In genomic region chr10:101781984-101782810, GRCh38 we compare ENCODE assay signal across 8 cellular contexts. TPM values are rescaled to one million over a fixed set of nuclear protein-coding genes. Genes with fewer than 3 reads are reported as not detected.
A peak's percentile ranks its signal among the peaks of the same experiment; 100 is the strongest.
DNase-seq lines count a peak whose midpoint lies in the region; ATAC-seq, FAIRE-seq and TF ChIP-seq lines count a peak whose summit lies in the region.

No MANE protein-coding gene starts in this region.

- H3K4me1 ChIP-seq in DND-41 (ENCODE audit: insufficient read depth, low read length) = peaks cover 39% of the 10 kb centered on the region
- peaks cover 11% of the 10 kb centered on the region; the same call in 1 of the 2 replicates for H3K4me1 ChIP-seq in PC-9 (replicated peaks; ENCODE audit: insufficient read depth)
- H3K4me1 ChIP-seq in pancreas = peaks cover 3 to 19% (median 16%) of the 10 kb centered on the region in 3 donors

- ATAC-seq in DND-41 (ENCODE audit: insufficient read depth, low read depth) = no peak
- no peak for ATAC-seq in pancreas
- no peak for ATAC-seq in GM18868 (IDR thresholded peaks at IDR 0.05; ENCODE audit: unreplicated experiment)
- ATAC-seq in GM19035 (IDR thresholded peaks at IDR 0.05; ENCODE audit: unreplicated experiment) = no peak

- H3K9me3 ChIP-seq in DND-41 (ENCODE audit: insufficient read depth, low read length, severe bottlenecking) (no peaks in the 10 kb centered on the region), PC-9 (ENCODE audit: insufficient read depth, low read depth) (no peaks in the 10 kb centered on the region), pancreas (no peaks in the 10 kb centered on the region)

- H3K4me2 ChIP-seq in DND-41 (ENCODE audit: insufficient read depth, low read length) (peak overlapping the region; percentile 99), PC-9 (peak overlapping the region; percentile 79)

- in situ Hi-C loops in KBM-7 (cut with MboI; ENCODE audit: low pct_unique_long_range_greater_than_20kb, low sequenced_read_pairs) = no loop called here

- no peak for FAIRE-seq in pancreas (lab: Jason Lieb, UNC)

- peaks cover 21% of the 10 kb centered on the region for H3F3A ChIP-seq in PC-9 (ENCODE audit: insufficient read depth, low read depth)

- H3K4me3 ChIP-seq in DND-41 (ENCODE audit: low read depth in 1 of 2, low read length in 2 of 2) (peak overlapping the region; percentile 94 to 99; a peak in 3 of 4 replicates), PC-9 (peak overlapping the region; percentile 88), epithelial cell of esophagus (ENCODE audit: low read length) (peak overlapping the region; percentile 86), pancreas (peak overlapping the region; percentile 24 to 71 (median 47))

- H3K27ac ChIP-seq in DND-41 (ENCODE audit: low read length) (peak overlapping the region; percentile 79; the same call in 1 of the 2 replicates), PC-9 (no peak overlapping the region), pancreas (no peak overlapping the region)

- H3K9me2 ChIP-seq in PC-9 (ENCODE audit: insufficient read depth) = no peaks in the 10 kb centered on the region

- no peaks in the 10 kb centered on the region for H3K27me3 ChIP-seq in DND-41 (ENCODE audit: insufficient read depth, low read length, poor library complexity)
- H3K27me3 ChIP-seq in PC-9 (ENCODE audit: insufficient read depth, low read depth) = no peaks in the 10 kb centered on the region
- H3K27me3 ChIP-seq in pancreas = no peaks in the 10 kb centered on the region

- POLR2A ChIA-PET in PC-9 (lab: Charles Lee; ENCODE audit: unreplicated experiment) = no interaction called here

- 45 to 46% methylated on average over 13 to 17 of the region's 17 CpGs for WGBS in pancreas, 2 donors

- H3K36me3 ChIP-seq in DND-41 (ENCODE audit: insufficient read depth, low read length) (peaks cover 45% of the 10 kb centered on the region), PC-9 (ENCODE audit: low read depth) (no peaks in the 10 kb centered on the region), pancreas (peaks cover 0 to 22% (median 8%) of the 10 kb centered on the region in 3 donors)

- H3K9ac ChIP-seq in DND-41 (ENCODE audit: low read depth, low read length) = peak overlapping the region; percentile 78

- intact Hi-C loops in PC-9 (cut with micrococcal nuclease; ENCODE audit: unreplicated experiment) (loop anchor here (1.0 to 10.0 kb wide), 3 partner anchors 180 to 567 kb away; no protein-coding TSS in a partner anchor), pancreas (cut with DNase I) (loop anchor here in 1 of 3 donors (5.0 to 10.0 kb wide), 2 partner anchors 180 to 567 kb away; no protein-coding TSS in a partner anchor)

- no peak for TF ChIP-seq CTCF in DND-41 (IDR thresholded peaks at IDR 0.05; ENCODE audit: borderline replicate concordance, extremely low read depth, low read length, poor library complexity, severe bottlenecking)
- no peak for TF ChIP-seq CTCF in PC-9 (conservative IDR thresholded peaks at IDR 0.05)
- TF ChIP-seq CTCF in epithelial cell of esophagus (IDR thresholded peaks at IDR 0.05; ENCODE audit: insufficient read depth, low read depth, low read length, missing control alignments) = no peak
- TF ChIP-seq CTCF in pancreas (IDR thresholded peaks at IDR 0.05) = no peak

- DNase-seq in DND-41 (no peak), PC-9 (no peak), epithelial cell of esophagus (ENCODE audit: low read depth) (no peak), pancreas (no peak), KBM-7 (no peak), CD1c-positive myeloid dendritic cell (ENCODE audit: extremely low spot score) (no peak)

- CTCF ChIA-PET in PC-9 (lab: Charles Lee) = interaction anchor here (0.9 to 1.5 kb wide), 4 partner anchors 177 to 568 kb away, joined by 3 to 19 read pairs (median 3); no protein-coding TSS in a partner anchor

- H3K79me2 ChIP-seq in DND-41 (ENCODE audit: insufficient read depth, low read length) = peaks cover 17% of the 10 kb centered on the region
- H3K79me2 ChIP-seq in PC-9 (ENCODE audit: low read depth) = peaks cover 10% of the 10 kb centered on the region; the same call in 1 of the 2 replicates

- H4K20me1 ChIP-seq in DND-41 (ENCODE audit: insufficient read depth, low read length) = peaks cover under 1% of the 10 kb centered on the region
- peaks cover 3% of the 10 kb centered on the region; the same call in 1 of the 2 replicates for H4K20me1 ChIP-seq in PC-9 (ENCODE audit: insufficient read depth)

- H2AFZ ChIP-seq in DND-41 (ENCODE audit: low read depth, low read length) (peak overlapping the region; percentile 98; the same call in 1 of the 2 replicates), PC-9 (peak overlapping the region; percentile 98)

- no TSS peak for BruUV-seq in PC-9 (replicated peaks; lab: Mats Ljungman, UMichigan)

RNA-seq across cellular contexts. Expression of gene NPM3, which starts 1.0 kb away (rescaled TPM):
- 36.1 and 43.6 TPM in 2 replicates for total RNA-seq in PC-9 (2021)
- 10 to 100 TPM; 13.2 to 23.3 (median 20.1) TPM for total RNA-seq in pancreas
- 10 to 100 TPM; 16.2 to 17.0 TPM for polyA plus RNA-seq in pancreas

RNA-seq across cellular contexts. Expression of gene FGF8, which starts 6.3 kb away (rescaled TPM):
- total RNA-seq in PC-9 (2021) = not detected in 2 replicates
- not detected for total RNA-seq in pancreas
- not detected for polyA plus RNA-seq in pancreas

RNA-seq across cellular contexts. Expression of gene OGA, which starts 36.0 kb away (rescaled TPM):
- total RNA-seq in PC-9 (2021) = 79.8 and 82.0 TPM in 2 replicates
- total RNA-seq in pancreas = 10 to 100 TPM; 29.3 to 57.3 (median 32.2) TPM
- polyA plus RNA-seq in pancreas = 10 to 100 TPM; 29.8 to 47.2 TPM
